Comparison of ENCODE assay signal across 1 cellular context in the genomic region with DNA sequence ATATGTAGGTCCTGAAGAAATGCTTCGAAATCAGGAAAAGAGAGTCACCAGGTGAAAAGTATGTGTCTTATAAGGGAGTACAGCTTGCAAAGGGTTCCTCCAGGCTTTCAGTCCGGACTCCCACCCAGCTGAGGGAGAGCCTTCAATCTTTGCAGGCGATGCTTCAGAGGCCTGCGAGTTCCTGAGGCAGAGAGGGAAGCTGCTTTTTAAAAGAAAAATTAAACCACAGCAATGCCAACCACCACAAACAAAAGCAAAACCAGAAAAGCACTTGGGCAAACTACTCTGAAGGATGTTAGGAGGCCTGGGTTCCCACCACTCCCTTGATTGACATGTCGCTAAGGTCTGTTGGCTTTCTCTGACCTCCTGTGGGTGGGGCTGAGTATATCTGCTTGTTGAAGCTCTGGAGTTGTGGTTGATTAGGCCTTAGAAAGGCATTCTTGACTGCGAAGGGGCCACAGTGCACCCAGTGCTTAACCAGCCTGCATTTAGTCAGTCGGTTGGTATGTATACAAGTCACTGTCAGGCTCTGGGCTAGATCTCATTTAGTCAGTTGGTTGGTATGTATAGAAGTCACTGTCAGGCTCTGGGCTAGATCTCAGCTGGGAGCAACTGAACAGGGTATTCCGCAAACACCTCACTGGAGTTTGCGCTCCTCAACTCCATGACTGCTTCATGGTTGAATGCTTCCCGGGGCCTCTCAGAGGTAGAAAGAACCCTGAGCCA.
TF ChIP-seq lines count a peak whose summit lies in the region.

No MANE protein-coding gene starts in this region.

TF ChIP-seq in HCT116, 20 proteins besides CTCF, POLR2A, EP300 and RAD21:
- TF ChIP-seq, protein P1, sequence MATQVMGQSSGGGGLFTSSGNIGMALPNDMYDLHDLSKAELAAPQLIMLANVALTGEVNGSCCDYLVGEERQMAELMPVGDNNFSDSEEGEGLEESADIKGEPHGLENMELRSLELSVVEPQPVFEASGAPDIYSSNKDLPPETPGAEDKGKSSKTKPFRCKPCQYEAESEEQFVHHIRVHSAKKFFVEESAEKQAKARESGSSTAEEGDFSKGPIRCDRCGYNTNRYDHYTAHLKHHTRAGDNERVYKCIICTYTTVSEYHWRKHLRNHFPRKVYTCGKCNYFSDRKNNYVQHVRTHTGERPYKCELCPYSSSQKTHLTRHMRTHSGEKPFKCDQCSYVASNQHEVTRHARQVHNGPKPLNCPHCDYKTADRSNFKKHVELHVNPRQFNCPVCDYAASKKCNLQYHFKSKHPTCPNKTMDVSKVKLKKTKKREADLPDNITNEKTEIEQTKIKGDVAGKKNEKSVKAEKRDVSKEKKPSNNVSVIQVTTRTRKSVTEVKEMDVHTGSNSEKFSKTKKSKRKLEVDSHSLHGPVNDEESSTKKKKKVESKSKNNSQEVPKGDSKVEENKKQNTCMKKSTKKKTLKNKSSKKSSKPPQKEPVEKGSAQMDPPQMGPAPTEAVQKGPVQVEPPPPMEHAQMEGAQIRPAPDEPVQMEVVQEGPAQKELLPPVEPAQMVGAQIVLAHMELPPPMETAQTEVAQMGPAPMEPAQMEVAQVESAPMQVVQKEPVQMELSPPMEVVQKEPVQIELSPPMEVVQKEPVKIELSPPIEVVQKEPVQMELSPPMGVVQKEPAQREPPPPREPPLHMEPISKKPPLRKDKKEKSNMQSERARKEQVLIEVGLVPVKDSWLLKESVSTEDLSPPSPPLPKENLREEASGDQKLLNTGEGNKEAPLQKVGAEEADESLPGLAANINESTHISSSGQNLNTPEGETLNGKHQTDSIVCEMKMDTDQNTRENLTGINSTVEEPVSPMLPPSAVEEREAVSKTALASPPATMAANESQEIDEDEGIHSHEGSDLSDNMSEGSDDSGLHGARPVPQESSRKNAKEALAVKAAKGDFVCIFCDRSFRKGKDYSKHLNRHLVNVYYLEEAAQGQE (IDR thresholded peaks at IDR 0.05; ENCODE audit: low read depth) = no peak
- TF ChIP-seq ELF1 (IDR thresholded peaks at IDR 0.05; ENCODE audit: borderline replicate concordance, low read depth) (no peak), ZNF274 (IDR thresholded peaks at IDR 0.05; ENCODE audit: low read depth, low read length) (no peak), EZH2phosphoT487 (IDR thresholded peaks at IDR 0.05; ENCODE audit: borderline replicate concordance) (no peak), FOSL1 (IDR thresholded peaks at IDR 0.05; ENCODE audit: low read depth) (no peak), JUND (IDR thresholded peaks at IDR 0.05) (no peak), CEBPB (IDR thresholded peaks at IDR 0.05; ENCODE audit: low read depth) (no peak), CBX3 (IDR thresholded peaks at IDR 0.05; ENCODE audit: low read depth) (no peak), SRF (IDR thresholded peaks at IDR 0.05; ENCODE audit: low read depth) (no peak), SP1 (IDR thresholded peaks at IDR 0.05; ENCODE audit: low read depth) (no peak; the same call in 1 of the 2 replicates), ZFX (IDR thresholded peaks at IDR 0.05) (no peak)
- TF ChIP-seq, protein P2, sequence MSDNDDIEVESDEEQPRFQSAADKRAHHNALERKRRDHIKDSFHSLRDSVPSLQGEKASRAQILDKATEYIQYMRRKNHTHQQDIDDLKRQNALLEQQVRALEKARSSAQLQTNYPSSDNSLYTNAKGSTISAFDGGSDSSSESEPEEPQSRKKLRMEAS (IDR thresholded peaks at IDR 0.05) = no peak
